ENCODE assay signal across 15 cellular contexts in the genomic region with DNA sequence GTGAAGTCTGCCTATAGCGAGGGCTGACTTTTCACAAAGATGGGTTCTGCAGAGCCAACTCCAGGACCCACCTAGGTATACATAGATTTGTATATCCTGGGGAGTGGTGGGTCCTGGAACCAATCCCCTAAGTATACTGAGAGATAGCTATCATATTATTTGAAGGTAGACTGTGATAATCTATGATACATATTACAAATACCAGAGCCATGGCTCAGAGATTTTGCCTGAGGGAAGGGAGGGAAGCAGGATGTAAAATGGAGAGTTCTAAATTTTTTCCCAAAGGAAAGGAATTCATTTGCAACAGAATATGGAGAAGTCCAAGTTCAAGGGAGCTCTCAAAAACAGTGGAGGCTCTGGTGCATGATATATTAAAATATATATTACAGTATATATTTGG.
"Had no signal": no experiment of that assay in that cellular context is flagged by ENCODE, and none has a peak within 500 bp of the region (broad histone marks: within the 10 kb centered on the region; RNA-seq: fewer than 3 reads in every experiment).

No MANE protein-coding gene starts in this region.

- ATAC-seq: activated CD8-positive, alpha-beta T cell treated with anti-CD3 and anti-CD28 coated beads for 36 hours; activated T-cell treated with anti-CD3 and anti-CD28 coated beads, Interleukin-2, amount 50 U/mL, for 4 hours; body of pancreas; gastrocnemius medialis; heart right ventricle; left colon; naive thymus-derived CD8-positive, alpha-beta T cell; stimulated activated memory B cell treated with anti-CD40 and anti-IgM and Interleukin-4, amounts not matched to agents 10 μg/mL and 1 μg/mL and 100 μg/mL, for 72 hours had no signal

- H3K27ac ChIP-seq: body of pancreas, gastrocnemius medialis, heart right ventricle, parathyroid adenoma, tibial artery had no signal

- DNase-seq: activated B cell treated with CpG ODN at 0.5 μM for 24 hours; activated CD4-positive, alpha-beta T cell treated with anti-CD3 and anti-CD28 coated beads for 48 hours; activated CD8-positive, alpha-beta T cell treated with anti-CD3 and anti-CD28 coated beads for 36 hours; activated effector memory CD4-positive, alpha-beta T cell treated with anti-CD3 and anti-CD28 coated beads, Interleukin-2, amount 50 U/mL, for 16 hours; activated T-cell treated with anti-CD3 and anti-CD28 coated beads, Interleukin-2, amount 50 U/mL, for 4 hours; body of pancreas; effector memory CD4-positive, alpha-beta T cell; gastrocnemius medialis; heart right ventricle; left colon; naive thymus-derived CD8-positive, alpha-beta T cell; tibial artery; uterus had no signal
